ENCODE assay signal across 7 cellular contexts in the genomic region with DNA sequence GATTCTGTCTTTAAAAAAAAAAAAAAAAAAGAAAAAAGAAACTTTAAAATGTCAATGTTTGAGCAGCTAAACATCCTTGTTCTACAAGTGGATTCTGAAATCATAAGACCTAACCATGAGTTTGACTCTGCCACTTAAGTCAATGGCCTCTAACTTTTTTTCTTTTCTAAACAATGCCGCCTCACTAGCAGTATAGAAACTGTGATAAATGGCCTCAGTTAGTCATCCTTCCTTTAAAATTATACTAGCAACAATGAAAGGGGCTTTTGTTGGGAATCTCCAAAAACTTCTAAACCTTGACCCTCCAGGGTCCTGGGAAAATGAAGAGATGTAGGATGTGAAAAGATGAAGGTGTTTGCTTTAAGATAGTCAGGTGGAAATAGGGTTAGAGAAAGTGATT.
"Had no signal": no experiment of that assay in that cellular context is flagged by ENCODE, and none has a peak within 500 bp of the region (broad histone marks: within the 10 kb centered on the region; RNA-seq: fewer than 3 reads in every experiment).

No MANE protein-coding gene starts in this region.

- H3K27ac ChIP-seq: HL-60 had no signal

- H3K4me3 ChIP-seq: GM23338, K562 had no signal

- DNase-seq: H9, HCEC 1CT, IMR-90, KG1 had no signal

- ATAC-seq: GM23338, K562 had no signal
